Comparison of ENCODE assay signal across 11 cellular contexts in the genomic region with DNA sequence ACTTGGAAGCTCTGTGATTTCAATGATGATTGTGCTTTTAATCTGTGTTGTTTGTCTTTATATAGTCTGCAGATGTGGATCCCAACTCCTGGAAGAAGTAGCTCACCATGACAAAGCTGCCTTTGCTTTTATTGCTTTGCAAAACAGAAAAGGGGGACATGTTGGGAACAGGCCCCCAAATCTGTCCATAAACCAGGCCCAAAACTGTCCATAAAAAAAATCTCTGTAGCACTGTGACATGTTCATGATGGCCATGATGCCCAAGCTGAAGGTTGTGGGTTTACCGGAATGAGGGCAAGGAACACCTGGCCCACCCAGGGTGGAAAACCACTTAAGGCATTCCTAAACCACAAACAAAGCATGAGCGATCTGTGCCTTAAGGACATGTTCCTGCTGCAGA. TPM values are rescaled to one million over a fixed set of nuclear protein-coding genes. Genes with fewer than 3 reads are reported as not detected.
"Had no signal": no experiment of that assay in that cellular context is flagged by ENCODE, and none has a peak within 500 bp of the region (broad histone marks: within the 10 kb centered on the region; RNA-seq: fewer than 3 reads in every experiment).

No MANE protein-coding gene starts in this region.

RNA-seq across cellular contexts. Expression of gene ADH1C, which starts 19.9 kb away (rescaled TPM):
- total RNA-seq: activated naive CD4-positive, alpha-beta T cell treated with anti-CD3 and anti-CD28 coated beads for 36 hours; activated naive CD4-positive, alpha-beta T cell treated with anti-CD3 and anti-CD28 coated beads, Interleukin-2, amount 50 U/mL, for 72 hours; activated naive CD8-positive, alpha-beta T cell treated with anti-CD3 and anti-CD28 coated beads for 36 hours; activated naive CD8-positive, alpha-beta T cell treated with anti-CD3 and anti-CD28 coated beads, Interleukin-2, amount 10 ng/mL, durations not matched to agents 7 days and 5 days; activated T-cell treated with anti-CD3 and anti-CD28 coated beads, Interleukin-2, amount 50 U/mL, for 72 hours; activated T-helper 1 cell treated with anti-CD3 and anti-CD28 coated beads, Interleukin-12 subunit alpha, Interleukin-12 subunit beta, Interleukin-2, Interleukin-4 antibody, amounts not matched to agents 30 ng/mL and 10 ng/mL and 1 ng/mL, durations not matched to agents 14 hours and 24 hours and 36 hours; activated T-helper 17 cell treated with anti-CD3 and anti-CD28 coated beads, Interleukin-2, amount 50 U/mL, for 72 hours; activated T-helper 2 cell treated with anti-CD3 and anti-CD28 coated beads, Interferon-gamma antibody, Interleukin-2, Interleukin-4, amounts not matched to agents 10 μg/mL and 5 μg/mL and 100 μg/mL, durations not matched to agents 14 hours and 24 hours and 36 hours; astrocyte; cardiac muscle cell; chondrocyte had no signal
- polyA plus RNA-seq: cardiac muscle cell had no signal

RNA-seq across cellular contexts. Expression of gene ADH1B, which starts 51.3 kb away (rescaled TPM):
- total RNA-seq: activated naive CD4-positive, alpha-beta T cell treated with anti-CD3 and anti-CD28 coated beads for 36 hours; activated naive CD4-positive, alpha-beta T cell treated with anti-CD3 and anti-CD28 coated beads, Interleukin-2, amount 50 U/mL, for 72 hours; activated naive CD8-positive, alpha-beta T cell treated with anti-CD3 and anti-CD28 coated beads for 36 hours; activated naive CD8-positive, alpha-beta T cell treated with anti-CD3 and anti-CD28 coated beads, Interleukin-2, amount 10 ng/mL, durations not matched to agents 7 days and 5 days; activated T-cell treated with anti-CD3 and anti-CD28 coated beads, Interleukin-2, amount 50 U/mL, for 72 hours; activated T-helper 1 cell treated with anti-CD3 and anti-CD28 coated beads, Interleukin-12 subunit alpha, Interleukin-12 subunit beta, Interleukin-2, Interleukin-4 antibody, amounts not matched to agents 30 ng/mL and 10 ng/mL and 1 ng/mL, durations not matched to agents 14 hours and 24 hours and 36 hours; activated T-helper 17 cell treated with anti-CD3 and anti-CD28 coated beads, Interleukin-2, amount 50 U/mL, for 72 hours; activated T-helper 2 cell treated with anti-CD3 and anti-CD28 coated beads, Interferon-gamma antibody, Interleukin-2, Interleukin-4, amounts not matched to agents 10 μg/mL and 5 μg/mL and 100 μg/mL, durations not matched to agents 14 hours and 24 hours and 36 hours; astrocyte; cardiac muscle cell had no signal
- polyA plus RNA-seq: cardiac muscle cell had no signal
